Comparison of ENCODE assay signal across 33 cellular contexts in the genomic region with DNA sequence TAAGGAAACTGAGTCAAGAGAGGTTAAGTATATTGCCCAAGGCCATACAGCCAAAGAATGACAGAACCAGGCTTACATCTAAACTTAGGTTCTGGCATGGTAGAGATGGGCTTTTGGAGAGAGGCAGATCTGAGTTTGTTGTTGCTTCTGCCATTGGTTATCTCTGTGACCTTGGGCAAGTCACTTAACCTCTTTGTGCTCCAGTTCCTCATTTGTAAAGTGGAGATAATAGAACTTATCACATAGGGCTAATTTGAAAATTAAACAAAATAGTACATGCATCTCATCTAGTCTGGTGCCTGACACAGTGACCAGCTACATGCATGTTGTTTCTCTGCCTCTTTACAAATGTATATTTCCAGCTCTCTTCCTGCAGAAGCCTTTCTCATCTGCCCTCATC. TPM values are rescaled to one million over a fixed set of nuclear protein-coding genes. Genes with fewer than 3 reads are reported as not detected.
"Had no signal": no experiment of that assay in that cellular context is flagged by ENCODE, and none has a peak within 500 bp of the region (broad histone marks: within the 10 kb centered on the region; RNA-seq: fewer than 3 reads in every experiment).

No MANE protein-coding gene starts in this region.

- ATAC-seq: activated CD4-positive, CD25-positive, alpha-beta regulatory T cell treated with anti-CD3 and anti-CD28 coated beads, Interleukin-2, amount 50 U/mL, for 24 hours; activated T-cell treated with anti-CD3 and anti-CD28 coated beads, Interleukin-2, amount 50 U/mL, for 72 hours; effector memory CD8-positive, alpha-beta T cell; foreskin keratinocyte; gastrocnemius medialis; heart left ventricle; T-helper 17 cell had no signal

- H3K27me3 ChIP-seq: brain microvascular endothelial cell, dorsolateral prefrontal cortex, esophagus muscularis mucosa, foreskin keratinocyte, gastrocnemius medialis, heart left ventricle had no signal

- H3K9me3 ChIP-seq: gastrocnemius medialis had no signal

- H3K4me3 ChIP-seq: coronary artery, dorsolateral prefrontal cortex, esophagus muscularis mucosa, gastrocnemius medialis, heart left ventricle had no signal

- H3K36me3 ChIP-seq: brain microvascular endothelial cell, esophagus muscularis mucosa, WERI-Rb-1 had no signal

- H3K27ac ChIP-seq: brain microvascular endothelial cell, coronary artery, dorsolateral prefrontal cortex, esophagus muscularis mucosa, foreskin keratinocyte, gastrocnemius medialis, heart left ventricle, WERI-Rb-1 had no signal

- FAIRE-seq: astrocyte, bronchial epithelial cell had no signal

- DNase-seq: activated B cell treated with CpG ODN at 0.5 μM for 24 hours; activated CD4-positive, alpha-beta memory T cell treated with anti-CD3 and anti-CD28 coated beads, Interleukin-2, amount 10 ng/mL, durations not matched to agents 7 days and 5 days; activated CD4-positive, alpha-beta T cell treated with anti-CD3 and anti-CD28 coated beads, Interleukin-2, amount 10 ng/mL, durations not matched to agents 7 days and 5 days; activated CD4-positive, alpha-beta T cell treated with anti-CD3 and anti-CD28 coated beads, Interleukin-2, amount 50 U/mL, for 4 hours; activated CD8-positive, alpha-beta memory T cell treated with anti-CD3 and anti-CD28 coated beads, Interleukin-2, amount 50 U/mL, for 48 hours; activated gamma-delta T cell; activated naive CD4-positive, alpha-beta T cell treated with anti-CD3 and anti-CD28 coated beads, Interleukin-2, amount 50 U/mL, for 16 hours; activated naive CD4-positive, alpha-beta T cell treated with Interleukin-2 at 50 U/mL for 16 hours; activated T-cell treated with anti-CD3 and anti-CD28 coated beads for 4 hours; activated T-cell treated with anti-CD3 and anti-CD28 coated beads, Interleukin-2, amount 50 U/mL, for 24 hours; activated T-cell treated with anti-CD3 and anti-CD28 coated beads, Interleukin-2, amount 50 U/mL, for 72 hours; amniotic stem cell; anterior cingulate cortex; brain microvascular endothelial cell; dorsolateral prefrontal cortex; effector CD4-positive, alpha-beta T cell; effector memory CD8-positive, alpha-beta T cell; erythroblast; foreskin keratinocyte; gastrocnemius medialis; glutamatergic neuron; heart left ventricle; T-helper 1 cell; T-helper 17 cell; T1000; WERI-Rb-1 had no signal

RNA-seq across cellular contexts. Expression of a gene that starts 47.0 kb away (rescaled TPM):
- total RNA-seq: activated B cell treated with CpG ODN at 0.5 μM for 24 hours; activated CD4-positive, alpha-beta memory T cell treated with anti-CD3 and anti-CD28 coated beads, Interleukin-2, amount 10 ng/mL, durations not matched to agents 7 days and 5 days; activated CD4-positive, alpha-beta T cell treated with anti-CD3 and anti-CD28 coated beads, Interleukin-2, amount 10 ng/mL, durations not matched to agents 7 days and 5 days; activated T-cell treated with anti-CD3 and anti-CD28 coated beads, Interleukin-2, amount 50 U/mL, for 72 hours; astrocyte; bronchial epithelial cell; cardiac septum; cerebellum; dorsolateral prefrontal cortex; esophagus muscularis mucosa; foreskin keratinocyte; gastrocnemius medialis; heart left ventricle; T-helper 17 cell had no signal
